7 cellular contexts compared by ENCODE assay signal in the genomic region with DNA sequence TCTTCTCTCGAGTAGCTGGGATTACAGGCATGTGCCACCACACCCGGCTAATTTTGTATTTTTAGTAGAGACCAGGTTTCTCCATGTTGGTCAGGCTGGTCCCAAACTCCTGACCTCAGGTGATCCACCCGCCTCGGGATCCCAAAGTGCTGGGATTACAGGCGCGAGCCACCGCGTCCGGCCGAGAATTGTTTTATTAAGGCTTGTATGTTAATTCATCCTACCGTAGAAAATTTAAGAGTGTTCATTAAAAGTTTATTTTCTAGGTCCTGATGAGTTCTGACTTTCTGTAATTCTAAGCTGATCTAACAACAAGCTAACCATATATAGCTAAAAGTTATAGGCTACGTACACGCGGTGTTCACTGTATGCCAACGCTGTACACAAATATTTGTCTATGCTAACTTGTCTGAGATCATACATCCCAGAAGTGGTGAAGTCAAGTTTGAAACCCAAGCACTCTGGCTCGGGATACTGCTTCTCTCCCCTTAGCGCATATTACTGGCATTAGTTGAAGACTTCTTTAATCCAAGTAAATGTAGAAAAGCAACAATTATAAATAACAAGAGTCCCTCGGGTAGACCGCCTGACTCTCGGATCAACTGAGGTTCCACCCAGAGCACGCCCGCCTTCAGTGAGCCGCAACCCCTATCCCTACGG. TPM values are rescaled to one million over a fixed set of nuclear protein-coding genes. Genes with fewer than 3 reads are reported as not detected.
A peak's percentile ranks its signal among the peaks of the same experiment; 100 is the strongest.
DNase-seq lines count a peak whose midpoint lies in the region; ATAC-seq and TF ChIP-seq lines count a peak whose summit lies in the region.

No MANE protein-coding gene starts in this region.

- H2AFZ ChIP-seq in GM23338: peak overlapping the region; percentile 86
- H2AFZ ChIP-seq in Karpas-422 (ENCODE audit: low read length): peak overlapping the region; percentile 97
- peak overlapping the region; percentile 97 for H2AFZ ChIP-seq in parathyroid adenoma

- H3F3A ChIP-seq in GM23338 (replicated peaks; ENCODE audit: low read depth): no peaks in the 10 kb centered on the region

- peak overlapping the region; percentile 96 for H3K27ac Mint-ChIP-seq in GM23338
- H3K27ac Mint-ChIP-seq in activated CD8-positive, alpha-beta T cell treated with anti-CD3 and anti-CD28 coated beads for 36 hours: peak overlapping the region; percentile 98

- no peaks in the 10 kb centered on the region for H3K36me3 ChIP-seq in GM23338 (ENCODE audit: insufficient read depth)
- H3K36me3 ChIP-seq in Karpas-422 (ENCODE audit: insufficient read depth, low read length): peaks cover 13% of the 10 kb centered on the region; the same call in 1 of the 2 replicates
- no peaks in the 10 kb centered on the region for H3K36me3 ChIP-seq in parathyroid adenoma (ENCODE audit: control insufficient read depth, insufficient read depth, low read length)

- no peaks in the 10 kb centered on the region for H3K9me2 ChIP-seq in GM23338 (ENCODE audit: insufficient read depth)
- H3K9me2 ChIP-seq in Karpas-422 (replicated peaks; ENCODE audit: insufficient read depth, low read length): no peaks in the 10 kb centered on the region

- no peaks in the 10 kb centered on the region; the same call in 1 of the 2 replicates for H4K20me1 ChIP-seq in GM23338 (replicated peaks; ENCODE audit: insufficient read depth)
- peaks cover 19% of the 10 kb centered on the region; the same call in 1 of the 2 replicates for H4K20me1 ChIP-seq in Karpas-422 (ENCODE audit: insufficient read depth, low read depth, low read length)

- no peaks in the 10 kb centered on the region for H3K9me3 Mint-ChIP-seq in GM23338
- no peaks in the 10 kb centered on the region for H3K9me3 Mint-ChIP-seq in activated CD8-positive, alpha-beta T cell treated with anti-CD3 and anti-CD28 coated beads for 36 hours

- H3K27me3 ChIP-seq in GM23338 (ENCODE audit: insufficient read depth) (no peaks in the 10 kb centered on the region), Karpas-422 (ENCODE audit: low read length) (no peaks in the 10 kb centered on the region), parathyroid adenoma (ENCODE audit: control insufficient read depth, insufficient read depth, low read length) (no peaks in the 10 kb centered on the region)

- H3K27ac ChIP-seq in GM23338 (ENCODE audit: low read depth): peak overlapping the region; percentile 62; the same call in 1 of the 2 replicates
- H3K27ac ChIP-seq in Karpas-422 (ENCODE audit: low read length): no peak overlapping the region
- H3K27ac ChIP-seq in parathyroid adenoma: peak overlapping the region; percentile 72

- H3K4me1 ChIP-seq in GM23338 (ENCODE audit: insufficient read depth) (peaks cover 11% of the 10 kb centered on the region), Karpas-422 (ENCODE audit: low read length) (peaks cover 19% of the 10 kb centered on the region), parathyroid adenoma (peaks cover 7% of the 10 kb centered on the region)

- ATAC-seq in GM23338: peak; percentile 39
- peak; percentile 46 for ATAC-seq in activated CD8-positive, alpha-beta T cell treated with anti-CD3 and anti-CD28 coated beads for 36 hours

- H3K4me2 ChIP-seq in GM23338 (peak overlapping the region; percentile 92), Karpas-422 (ENCODE audit: low read depth, low read length, poor library complexity, severe bottlenecking) (peak overlapping the region; percentile 85), parathyroid adenoma (ENCODE audit: low read length) (peak overlapping the region; percentile 83)

- in situ Hi-C loops in GM13976 (cut with MboI; ENCODE audit: low sequenced_read_pairs, unreplicated experiment): no loop called here

- TF ChIP-seq CTCF in GM13976 (IDR thresholded peaks at IDR 0.05; ENCODE audit: borderline replicate concordance, control extremely low read depth, extremely low read depth, insufficient read depth, missing control alignments): no peak
- TF ChIP-seq CTCF in GM23338 (conservative IDR thresholded peaks at IDR 0.05; ENCODE audit: low read depth in 2 of 2): no peak
- no peak for TF ChIP-seq CTCF in activated CD8-positive, alpha-beta T cell treated with anti-CD3 and anti-CD28 coated beads for 36 hours (IDR thresholded peaks at IDR 0.05)
- no peak for TF ChIP-seq CTCF in parathyroid adenoma (IDR thresholded peaks at IDR 0.05)

- DNase-seq in GM13976 (ENCODE audit: low spot score) (peak; percentile 16), GM23338 (ENCODE audit: low spot score) (no peak), Karpas-422 (no peak), glomerular visceral epithelial cell (ENCODE audit: extremely low spot score) (peak; percentile 28), superior temporal gyrus (ENCODE audit: extremely low spot score) (no peak)
- DNase-seq in activated CD8-positive, alpha-beta T cell treated with anti-CD3 and anti-CD28 coated beads for 36 hours: peak; percentile 4

- intact Hi-C loops in activated CD8-positive, alpha-beta T cell treated with anti-CD3 and anti-CD28 coated beads for 36 hours (cut with micrococcal nuclease): no loop called here

- H3K4me3 ChIP-seq in GM23338: peak overlapping the region; percentile 82
- H3K4me3 ChIP-seq in Karpas-422 (ENCODE audit: low read length): peak overlapping the region; percentile 98
- H3K4me3 ChIP-seq in parathyroid adenoma (ENCODE audit: low read depth, low read length): peak overlapping the region; percentile 90

- POLR2A ChIA-PET in activated CD8-positive, alpha-beta T cell treated with anti-CD3 and anti-CD28 coated beads for 36 hours (lab: Charles Lee): no interaction called here

- CTCF ChIA-PET in activated CD8-positive, alpha-beta T cell treated with anti-CD3 and anti-CD28 coated beads for 36 hours (lab: Charles Lee): interaction anchor here (0.9 to 1.3 kb wide), 3 partner anchors 112 to 285 kb away, joined by 3 to 4 read pairs (median 3); no protein-coding TSS in a partner anchor

- H3K79me2 ChIP-seq in GM23338 (replicated peaks; ENCODE audit: insufficient read depth): peaks cover 42% of the 10 kb centered on the region
- peaks cover 42% of the 10 kb centered on the region for H3K79me2 ChIP-seq in Karpas-422 (ENCODE audit: low read length)
- H3K79me2 ChIP-seq in parathyroid adenoma: peaks cover 23% of the 10 kb centered on the region

- peak overlapping the region; percentile 89 for H3K4me3 Mint-ChIP-seq in GM23338
- H3K4me3 Mint-ChIP-seq in activated CD8-positive, alpha-beta T cell treated with anti-CD3 and anti-CD28 coated beads for 36 hours: peak overlapping the region; percentile 90

- peaks cover 13% of the 10 kb centered on the region for H3K36me3 Mint-ChIP-seq in GM23338 (ENCODE audit: low read depth)
- peaks cover 20% of the 10 kb centered on the region for H3K36me3 Mint-ChIP-seq in activated CD8-positive, alpha-beta T cell treated with anti-CD3 and anti-CD28 coated beads for 36 hours (ENCODE audit: low read depth)

- H3K9me3 ChIP-seq in Karpas-422 (ENCODE audit: low read length) (no peaks in the 10 kb centered on the region), parathyroid adenoma (ENCODE audit: control insufficient read depth, low read length) (no peaks in the 10 kb centered on the region)

- peaks cover 6% of the 10 kb centered on the region for H3K27me3 Mint-ChIP-seq in GM23338 (ENCODE audit: insufficient read depth, low read depth, poor library complexity)
- H3K27me3 Mint-ChIP-seq in activated CD8-positive, alpha-beta T cell treated with anti-CD3 and anti-CD28 coated beads for 36 hours: peaks cover 6% of the 10 kb centered on the region

- H3K4me1 Mint-ChIP-seq in GM23338: peaks cover 13% of the 10 kb centered on the region
- H3K4me1 Mint-ChIP-seq in activated CD8-positive, alpha-beta T cell treated with anti-CD3 and anti-CD28 coated beads for 36 hours (ENCODE audit: low read depth): peaks cover 19% of the 10 kb centered on the region

- H3K9ac ChIP-seq in Karpas-422 (ENCODE audit: low read length): peak overlapping the region; percentile 94
- H3K9ac ChIP-seq in parathyroid adenoma: peak overlapping the region; percentile 89

TF ChIP-seq in GM23338, 12 proteins besides CTCF, POLR2A, EP300 and RAD21:
- TF ChIP-seq, protein P1, sequence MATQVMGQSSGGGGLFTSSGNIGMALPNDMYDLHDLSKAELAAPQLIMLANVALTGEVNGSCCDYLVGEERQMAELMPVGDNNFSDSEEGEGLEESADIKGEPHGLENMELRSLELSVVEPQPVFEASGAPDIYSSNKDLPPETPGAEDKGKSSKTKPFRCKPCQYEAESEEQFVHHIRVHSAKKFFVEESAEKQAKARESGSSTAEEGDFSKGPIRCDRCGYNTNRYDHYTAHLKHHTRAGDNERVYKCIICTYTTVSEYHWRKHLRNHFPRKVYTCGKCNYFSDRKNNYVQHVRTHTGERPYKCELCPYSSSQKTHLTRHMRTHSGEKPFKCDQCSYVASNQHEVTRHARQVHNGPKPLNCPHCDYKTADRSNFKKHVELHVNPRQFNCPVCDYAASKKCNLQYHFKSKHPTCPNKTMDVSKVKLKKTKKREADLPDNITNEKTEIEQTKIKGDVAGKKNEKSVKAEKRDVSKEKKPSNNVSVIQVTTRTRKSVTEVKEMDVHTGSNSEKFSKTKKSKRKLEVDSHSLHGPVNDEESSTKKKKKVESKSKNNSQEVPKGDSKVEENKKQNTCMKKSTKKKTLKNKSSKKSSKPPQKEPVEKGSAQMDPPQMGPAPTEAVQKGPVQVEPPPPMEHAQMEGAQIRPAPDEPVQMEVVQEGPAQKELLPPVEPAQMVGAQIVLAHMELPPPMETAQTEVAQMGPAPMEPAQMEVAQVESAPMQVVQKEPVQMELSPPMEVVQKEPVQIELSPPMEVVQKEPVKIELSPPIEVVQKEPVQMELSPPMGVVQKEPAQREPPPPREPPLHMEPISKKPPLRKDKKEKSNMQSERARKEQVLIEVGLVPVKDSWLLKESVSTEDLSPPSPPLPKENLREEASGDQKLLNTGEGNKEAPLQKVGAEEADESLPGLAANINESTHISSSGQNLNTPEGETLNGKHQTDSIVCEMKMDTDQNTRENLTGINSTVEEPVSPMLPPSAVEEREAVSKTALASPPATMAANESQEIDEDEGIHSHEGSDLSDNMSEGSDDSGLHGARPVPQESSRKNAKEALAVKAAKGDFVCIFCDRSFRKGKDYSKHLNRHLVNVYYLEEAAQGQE (IDR thresholded peaks at IDR 0.05; ENCODE audit: unreplicated experiment): no peak
- TF ChIP-seq CREB1 (CRISPR knock-in tag; IDR thresholded peaks at IDR 0.05; ENCODE audit: low read depth): no peak
TF ChIP-seq in GM23338: peak in this region for 0.

RNA-seq across cellular contexts. Expression of a gene that starts 0.6 kb away (rescaled TPM):
- 58.7 and 71.8 TPM in 2 replicates for total RNA-seq in GM23338 (2014; rRNA removed; shearing (Covaris generic))
- polyA plus RNA-seq in GM23338 (2016; fragmentation: Nextera tagmentation; extraction: Ambion mirVana): 47.9 and 58.1 TPM in 2 replicates
- total RNA-seq in Karpas-422 (2014; rRNA removed; shearing (Covaris generic); ENCODE audit: low replicate concordance): 41.3 and 77.0 TPM in 2 replicates
- total RNA-seq in activated CD8-positive, alpha-beta T cell treated with anti-CD3 and anti-CD28 coated beads for 36 hours: 10 to 100 TPM; 56.4 to 60.5 TPM

RNA-seq across cellular contexts. Expression of a gene that starts 13.8 kb away (rescaled TPM):
- total RNA-seq in GM23338 (2014; rRNA removed; shearing (Covaris generic)): 0.38 and 0.66 TPM in 2 replicates
- polyA plus RNA-seq in GM23338 (2016; fragmentation: Nextera tagmentation; extraction: Ambion mirVana): 0.89 and 1.0 TPM in 2 replicates
- not detected in 2 replicates for total RNA-seq in Karpas-422 (2014; rRNA removed; shearing (Covaris generic); ENCODE audit: low replicate concordance)
- not detected for total RNA-seq in activated CD8-positive, alpha-beta T cell treated with anti-CD3 and anti-CD28 coated beads for 36 hours

Comparison
In these comparisons a context has a peak if more than half of its experiments do, and no peak if none do; other contexts are left out.
1. DNase-seq: peak in GM13976 (single experiment), activated CD8-positive, alpha-beta T cell treated with anti-CD3 and anti-CD28 coated beads for 36 hours (single experiment) and glomerular visceral epithelial cell (single experiment); none in GM23338 (single experiment), Karpas-422 (single experiment) and superior temporal gyrus (single experiment).
2. Peak in every context shown above with its lines, with median percentiles within 50 percentile points of each other: H2AFZ ChIP-seq, H3K4me2 ChIP-seq and H3K4me3 ChIP-seq.